Comparison of ENCODE assay signal across 8 cellular contexts in genomic region chr10:33211123-33211878, GRCh38.
DNase-seq lines count a peak whose midpoint lies in the region; ATAC-seq and TF ChIP-seq lines count a peak whose summit lies in the region.

No MANE protein-coding gene starts in this region.

- no peaks in the 10 kb centered on the region for H3K4me1 ChIP-seq in Peyer's patch

- DNase-seq in ELR (ENCODE audit: low read depth), result peak; percentile 52
- DNase-seq in T-helper 17 cell, result no peak
- peak; percentile 86 for DNase-seq in fibroblast of gingiva (ENCODE audit: low read depth)
- DNase-seq in posterior vena cava (ENCODE audit: low spot score), result peak; percentile 87
- DNase-seq in iPS-NIHi11 (ENCODE audit: low spot score), result no peak
- DNase-seq in Peyer's patch, result no peak
- no peak for DNase-seq in COLO829 (ENCODE audit: low spot score)

- no peaks in the 10 kb centered on the region for H3K36me3 Mint-ChIP-seq in T-helper 17 cell (ENCODE audit: low read depth)

- H3K4me1 Mint-ChIP-seq in T-helper 17 cell, result peaks cover 15% of the 10 kb centered on the region

- peak overlapping the region; percentile 51 for H3K4me3 Mint-ChIP-seq in T-helper 17 cell

- no peaks in the 10 kb centered on the region for H3K27me3 ChIP-seq in Peyer's patch

- no peak for TF ChIP-seq POLR2A in Peyer's patch (IDR thresholded peaks at IDR 0.05)

- intact Hi-C loops in posterior vena cava (cut with DNase I), result loop anchor here in 1 of 2 donors (10.0 kb wide), 1 partner anchor 64 kb away; no protein-coding TSS in a partner anchor

- TF ChIP-seq CTCF in Peyer's patch (IDR thresholded peaks at IDR 0.05), result no peak

- H3K27me3 Mint-ChIP-seq in T-helper 17 cell, result peaks cover under 1% of the 10 kb centered on the region

- peak overlapping the region; percentile 85 for H3K27ac Mint-ChIP-seq in T-helper 17 cell

- H3K9me3 ChIP-seq in T-helper 17 cell (ENCODE audit: control insufficient read depth, low read length, poor library complexity, severe bottlenecking) (no peaks in the 10 kb centered on the region), Peyer's patch (no peaks in the 10 kb centered on the region)

- H3K27ac ChIP-seq in Peyer's patch, result peak overlapping the region in 1 of 4 donors; percentile 2

- no peak overlapping the region for H3K4me3 ChIP-seq in Peyer's patch

- H3K36me3 ChIP-seq in Peyer's patch, result peaks cover 0 to 30% (median 0%) of the 10 kb centered on the region in 3 donors

- ATAC-seq in T-helper 17 cell, result peak; percentile 50
- no peak for ATAC-seq in GM21619 (IDR thresholded peaks at IDR 0.05; ENCODE audit: unreplicated experiment)

Comparison
In these comparisons a context has a peak if more than half of its experiments do, and no peak if none do; other contexts are left out.
1. DNase-seq: peak in ELR (single experiment), fibroblast of gingiva (single experiment) and posterior vena cava (single experiment); none in T-helper 17 cell (0 of 3), iPS-NIHi11 (single experiment), Peyer's patch (0 of 3) and COLO829 (single experiment).